Comparison of ENCODE assay signal across 33 cellular contexts in genomic region chr18:49471532-49471931, GRCh38.
"Had no signal": no experiment of that assay in that cellular context is flagged by ENCODE, and none has a peak within 500 bp of the region (broad histone marks: within the 10 kb centered on the region; RNA-seq: fewer than 3 reads in every experiment).

No MANE protein-coding gene starts in this region.

- DNase-seq: activated effector memory CD4-positive, alpha-beta T cell treated with anti-CD3 and anti-CD28 coated beads, Interleukin-2, amount 50 U/mL, for 16 hours; activated effector memory CD4-positive, alpha-beta T cell treated with Interleukin-2 at 50 U/mL for 16 hours; activated gamma-delta T cell; activated gamma-delta T cell treated with Interleukin-2 at 50 U/mL for 16 hours; activated naive CD4-positive, alpha-beta T cell; activated naive CD4-positive, alpha-beta T cell treated with anti-CD3 and anti-CD28 coated beads for 36 hours; activated naive CD4-positive, alpha-beta T cell treated with anti-CD3 and anti-CD28 coated beads, Interleukin-2, amount 10 ng/mL, durations not matched to agents 7 days and 5 days; activated naive CD4-positive, alpha-beta T cell treated with anti-CD3 and anti-CD28 coated beads, Interleukin-2, amount 50 U/mL, for 16 hours; activated naive CD4-positive, alpha-beta T cell treated with Interleukin-2 at 50 U/mL for 16 hours; activated naive CD8-positive, alpha-beta T cell treated with anti-CD3 and anti-CD28 coated beads for 36 hours; activated naive CD8-positive, alpha-beta T cell treated with anti-CD3 and anti-CD28 coated beads, Interleukin-2, amount 10 ng/mL, durations not matched to agents 7 days and 5 days; activated naive CD8-positive, alpha-beta T cell treated with anti-CD3 and anti-CD28 coated beads, Interleukin-2, amount 50 U/mL, for 24 hours; activated T-cell treated with anti-CD3 and anti-CD28 coated beads, Interleukin-2, amount 50 U/mL, for 1 hour; activated T-cell treated with anti-CD3 and anti-CD28 coated beads, Interleukin-2, amount 50 U/mL, for 24 hours; activated T-cell treated with anti-CD3 and anti-CD28 coated beads, Interleukin-2, amount 50 U/mL, for 4 hours; activated T-cell treated with anti-CD3 and anti-CD28 coated beads, Interleukin-2, amount 50 U/mL, for 48 hours; activated T-cell treated with anti-CD3 and anti-CD28 coated beads, Interleukin-2, amount 50 U/mL, for 72 hours; adrenal gland; amygdala; anterior cingulate cortex; aorta; body of pancreas; brain microvascular endothelial cell; caudate nucleus; central memory CD4-positive, alpha-beta T cell; cerebellar nuclear complex had no signal

- H3K36me3 ChIP-seq: adrenal gland, ascending aorta, brain microvascular endothelial cell, breast epithelium, cardiac muscle cell had no signal

- H3K4me1 ChIP-seq: ascending aorta, body of pancreas, breast epithelium had no signal

- FAIRE-seq: astrocyte, bronchial epithelial cell had no signal

- H3K4me3 ChIP-seq: adrenal gland, ascending aorta, body of pancreas, breast epithelium, cardiac muscle cell had no signal

- ATAC-seq: activated naive CD4-positive, alpha-beta T cell treated with anti-CD3 and anti-CD28 coated beads, Interleukin-2, amount 50 U/mL, for 72 hours; activated naive CD8-positive, alpha-beta T cell treated with anti-CD3 and anti-CD28 coated beads, Interleukin-2, amount 50 U/mL, for 24 hours; activated T-cell treated with anti-CD3 and anti-CD28 coated beads, Interleukin-2, amount 50 U/mL, for 4 hours; activated T-cell treated with anti-CD3 and anti-CD28 coated beads, Interleukin-2, amount 50 U/mL, for 72 hours; activated T-helper 17 cell treated with anti-CD3 and anti-CD28 coated beads, Interleukin-2, amount 50 U/mL, for 72 hours; body of pancreas had no signal

- H3K9me3 ChIP-seq: adrenal gland, ascending aorta, body of pancreas, breast epithelium had no signal

- H3K27ac ChIP-seq: adrenal gland, ascending aorta, body of pancreas, brain microvascular endothelial cell, breast epithelium, cardiac muscle cell had no signal

- H3K27me3 ChIP-seq: adrenal gland, ascending aorta, body of pancreas, brain microvascular endothelial cell, breast epithelium, cardiac muscle cell had no signal
